ENCODE assay signal across 9 cellular contexts in the genomic region with DNA sequence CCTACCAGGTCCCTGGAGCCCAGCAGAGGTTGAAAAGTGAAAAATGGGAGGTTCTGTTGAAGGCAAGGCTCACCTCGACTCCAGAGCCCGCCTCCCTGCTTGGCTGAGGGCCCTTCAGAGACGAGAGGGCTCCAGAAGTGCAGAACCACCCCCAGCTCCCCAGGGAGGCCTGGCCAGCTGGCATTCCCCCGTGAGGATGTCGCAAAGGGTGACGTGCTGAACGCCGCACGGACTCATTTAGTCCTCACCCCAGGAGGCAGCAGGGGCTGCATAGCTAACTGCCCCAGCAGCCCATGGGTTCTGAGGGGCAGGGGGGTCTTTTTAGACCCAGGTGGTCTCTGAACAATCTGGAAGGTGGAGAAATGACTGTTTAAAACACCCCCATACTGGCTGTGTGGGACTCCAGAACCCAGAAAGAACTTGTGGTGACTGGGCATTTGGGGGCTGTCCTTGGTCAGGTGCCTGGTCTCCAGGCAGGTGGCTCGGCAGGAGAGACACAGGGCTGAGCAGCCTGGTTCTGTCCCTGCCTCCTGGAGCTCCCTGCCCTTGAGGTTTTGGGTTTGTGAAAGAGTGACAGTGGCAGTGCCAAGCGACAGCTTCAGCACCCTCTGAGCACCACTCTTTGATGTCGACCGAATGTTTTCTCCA. TPM values are rescaled to one million over a fixed set of nuclear protein-coding genes. Genes with fewer than 3 reads are reported as not detected.
DNase-seq lines count a peak whose midpoint lies in the region; ATAC-seq, FAIRE-seq and TF ChIP-seq lines count a peak whose summit lies in the region.
"Had no signal": no experiment of that assay in that cellular context is flagged by ENCODE, and none has a peak within 500 bp of the region (broad histone marks: within the 10 kb centered on the region; RNA-seq: fewer than 3 reads in every experiment).

No MANE protein-coding gene starts in this region.

- H3K27ac Mint-ChIP-seq in naive thymus-derived CD8-positive, alpha-beta T cell, result peak overlapping the region in 5 of 10 donors; percentile 6 to 74 (median 66)

- no peak for TF ChIP-seq RAD21 in HepG2 (CRISPR knock-in tag; IDR thresholded peaks at IDR 0.05)

- no peak overlapping the region for H2AFZ ChIP-seq in HepG2 (ENCODE audit: low read length)
- no peak overlapping the region for H2AFZ ChIP-seq in mammary epithelial cell (ENCODE audit: low read depth, low read length)

- TF ChIP-seq EP300 in HepG2 (IDR thresholded peaks at IDR 0.05; ENCODE audit: low read depth in 2 of 2, low read length in 2 of 2) (no peak), HepG2 (CRISPR knock-in tag; IDR thresholded peaks at IDR 0.05; ENCODE audit: borderline replicate concordance) (no peak)

- no peak for TF ChIP-seq POLR2A in HepG2 (IDR thresholded peaks at IDR 0.05; ENCODE audit: insufficient read depth in 1 of 2, low read depth in 2 of 2, low read length in 2 of 2)
- TF ChIP-seq POLR2A in right lobe of liver (IDR thresholded peaks at IDR 0.05), result no peak

- H3K27ac ChIP-seq in HepG2 (ENCODE audit: extremely low read length, insufficient read depth, low read length) (no peak overlapping the region), right lobe of liver (no peak overlapping the region), mammary epithelial cell (ENCODE audit: insufficient read depth, low read depth, low read length) (peak overlapping the region; percentile 27)

- FAIRE-seq in HepG2 (lab: Jason Lieb, UNC), result no peak

- BruUV-seq in HepG2 (replicated peaks; lab: Mats Ljungman, UMichigan) (no TSS peak), mammary epithelial cell (replicated peaks; lab: Mats Ljungman, UMichigan) (no TSS peak)

- TF ChIP-seq CTCF in HepG2 (CRISPR knock-in tag; IDR thresholded peaks at IDR 0.05) (no peak), right lobe of liver (IDR thresholded peaks at IDR 0.05) (no peak), mammary epithelial cell (conservative IDR thresholded peaks at IDR 0.05 in 1 of 2, IDR thresholded peaks at IDR 0.05 in 1 of 2; ENCODE audit: extremely low read depth in 1 of 2, insufficient read depth in 1 of 2, low read depth in 1 of 2, low read length in 2 of 2) (no peak)

- H3K79me2 ChIP-seq in HepG2 (ENCODE audit: insufficient read depth, low read length) (no peaks in the 10 kb centered on the region), mammary epithelial cell (ENCODE audit: insufficient read depth, low read length) (peaks cover 15% of the 10 kb centered on the region)

- 96% methylated on average over 8 of the region's 13 CpGs for WGBS in HepG2 (ENCODE audit: low lambda C conversion rate)
- 67% methylated on average over 7 of the region's 13 CpGs for WGBS in right lobe of liver (ENCODE audit: insufficient coverage, low coverage, low lambda C conversion rate, missing lambda C conversion rate)
- 22% methylated on average over 4 of the region's 13 CpGs for WGBS in mammary epithelial cell (ENCODE audit: low coverage, missing lambda C conversion rate)

- POLR2A ChIA-PET in HepG2 (lab: Yijun Ruan, JAX), result interaction anchor here (0.8 kb wide), 1 partner anchor 10 kb away, joined by 3 read pairs; no protein-coding TSS in a partner anchor
- POLR2A ChIA-PET in naive thymus-derived CD8-positive, alpha-beta T cell (lab: Charles Lee), result no interaction called here

- H3K9me3 Mint-ChIP-seq in naive thymus-derived CD8-positive, alpha-beta T cell, result no peaks in the 10 kb centered on the region

- H3K36me3 ChIP-seq in HepG2 (replicated peaks in 1 of 2; ENCODE audit: control insufficient read depth in 1 of 2, insufficient read depth in 2 of 2, low read length in 2 of 2) (peaks cover 21 to 42% of the 10 kb centered on the region in 2 experiments), right lobe of liver (peaks cover 0 to 37% (median 13%) of the 10 kb centered on the region in 4 donors), mammary epithelial cell (ENCODE audit: insufficient read depth, low read length) (peaks cover 27% of the 10 kb centered on the region)

- H4K20me1 ChIP-seq in HepG2 (ENCODE audit: insufficient read depth, low read length) (no peaks in the 10 kb centered on the region), mammary epithelial cell (ENCODE audit: insufficient read depth, low read length) (no peaks in the 10 kb centered on the region)

- H3K4me1 Mint-ChIP-seq in naive thymus-derived CD8-positive, alpha-beta T cell, result peaks cover 0 to 7% (median 4%) of the 10 kb centered on the region in 4 donors

- H3K4me2 ChIP-seq in HepG2 (ENCODE audit: low read depth, low read length) (no peak overlapping the region), mammary epithelial cell (ENCODE audit: insufficient read depth, low read depth, low read length) (peak overlapping the region; percentile 48)

- CTCF ChIA-PET in HepG2 (lab: Yijun Ruan, JAX; ENCODE audit: low intra/inter-chr PET ratio, low total read pairs), result no interaction called here
- CTCF ChIA-PET in mammary epithelial cell (lab: Charles Lee; ENCODE audit: low non-redundant PET), result interaction anchor here (0.6 to 1.1 kb wide), 2 partner anchors 41 to 60 kb away, joined by 5 to 6 read pairs; no protein-coding TSS in a partner anchor

- H3K27me3 Mint-ChIP-seq in naive thymus-derived CD8-positive, alpha-beta T cell, result no peaks in the 10 kb centered on the region

- intact Hi-C loops in HepG2 (cut with micrococcal nuclease; ENCODE audit: unreplicated experiment) (no loop called here), right lobe of liver (cut with DNase I) (no loop called here), mammary epithelial cell (cut with micrococcal nuclease) (no loop called here)

- no peak for DNase-seq in HepG2 (ENCODE audit: low spot score)
- DNase-seq in right lobe of liver, result no peak
- peak; percentile 29 for DNase-seq in mammary epithelial cell
- DNase-seq in naive thymus-derived CD8-positive, alpha-beta T cell, result no peak
- no peak for DNase-seq in NCI-H146 treated with DMSO at 0.1 percent for 48 hours (lab: John Stamatoyannopoulos, UW; ENCODE audit: unreplicated experiment)
- DNase-seq in COLO829 (ENCODE audit: low spot score), result no peak
- DNase-seq: nucleus accumbens had no signal

- H3K9me3 ChIP-seq in HepG2 (ENCODE audit: low read length) (no peaks in the 10 kb centered on the region), right lobe of liver (no peaks in the 10 kb centered on the region), mammary epithelial cell (replicated peaks; ENCODE audit: insufficient read depth, low read length) (no peaks in the 10 kb centered on the region)

- H3K4me3 ChIP-seq in HepG2 (replicated peaks in 1 of 3; ENCODE audit: insufficient read depth in 1 of 3, low read depth in 2 of 3, low read length in 3 of 3) (no peak overlapping the region), right lobe of liver (no peak overlapping the region), mammary epithelial cell (replicated peaks in 1 of 3; ENCODE audit: insufficient read depth in 1 of 3, low read depth in 2 of 3, low read length in 3 of 3) (no peak overlapping the region)

- no peak overlapping the region for H3K4me3 Mint-ChIP-seq in naive thymus-derived CD8-positive, alpha-beta T cell

- H3K9ac ChIP-seq in HepG2 (ENCODE audit: insufficient read depth, low read depth, low read length), result no peak overlapping the region
- no peak overlapping the region for H3K9ac ChIP-seq in mammary epithelial cell (ENCODE audit: insufficient read depth, low read length)

- peaks cover 0 to 38% (median 6%) of the 10 kb centered on the region in 3 donors for H3K36me3 Mint-ChIP-seq in naive thymus-derived CD8-positive, alpha-beta T cell

- dilution Hi-C loops in mammary epithelial cell (cut with HindIII; ENCODE audit: low sequenced_read_pairs), result no loop called here

- ATAC-seq in HepG2, result no peak; the same call in 1 of the 3 replicates
- no peak for ATAC-seq in right lobe of liver
- peak; percentile 36 for ATAC-seq in HG03565 (IDR thresholded peaks at IDR 0.05; ENCODE audit: unreplicated experiment)
- no peak for ATAC-seq in naive thymus-derived CD8-positive, alpha-beta T cell
- ATAC-seq in GM19351 (IDR thresholded peaks at IDR 0.05; ENCODE audit: unreplicated experiment), result no peak

- in situ Hi-C loops in HepG2 (cut with HindIII; ENCODE audit: extremely low pct_ligation_motif_present, low pct_unique_long_range_greater_than_20kb), result no loop called here
- in situ Hi-C loops in mammary epithelial cell (cut with MboI; ENCODE audit: low sequenced_read_pairs in 2 of 2), result no loop called here

- peaks cover 15% of the 10 kb centered on the region for H3K4me1 ChIP-seq in HepG2 (ENCODE audit: insufficient read depth, low read length)
- no peaks in the 10 kb centered on the region for H3K4me1 ChIP-seq in right lobe of liver
- peaks cover 25% of the 10 kb centered on the region for H3K4me1 ChIP-seq in mammary epithelial cell (ENCODE audit: insufficient read depth, low read length)

- no peaks in the 10 kb centered on the region; a peak in 1 of 5 replicates for H3K27me3 ChIP-seq in HepG2 (ENCODE audit: control insufficient read depth in 1 of 2, insufficient read depth in 2 of 2, low read length in 2 of 2)
- H3K27me3 ChIP-seq in right lobe of liver, result no peaks in the 10 kb centered on the region
- H3K27me3 ChIP-seq in mammary epithelial cell (ENCODE audit: insufficient read depth, low read length), result no peaks in the 10 kb centered on the region

RNA-seq across cellular contexts. Expression of a gene that starts 32.0 kb away (rescaled TPM):
- total RNA-seq in HepG2 (2016; rRNA removed; fragmentation: Illumina TruSeq; extraction: Trizol) (69.1 and 73.7 TPM in 2 replicates), right lobe of liver (10 to 100 TPM; 14.6 to 22.8 (median 18.0) TPM), mammary epithelial cell (10 to 100 TPM; 35.8 to 63.7 TPM)
- total RNA-seq in HepG2 (2016; cell fraction: cytosol; rRNA removed; fragmentation: Illumina TruSeq; extraction: Trizol; ENCODE audit: low read depth), result 29.4 and 31.2 TPM in 2 replicates
- 69.6 and 77.9 TPM in 2 replicates for total RNA-seq in HepG2 (2016; cell fraction: insoluble cytoplasmic fraction; rRNA removed; fragmentation: Illumina TruSeq; extraction: Trizol)
- 30.2 and 37.8 TPM in 2 replicates for total RNA-seq in HepG2 (2016; cell fraction: membrane; rRNA removed; fragmentation: Illumina TruSeq; extraction: Trizol)
- 48.8 and 58.7 TPM in 2 replicates for total RNA-seq in HepG2 (2016; cell fraction: nucleus; rRNA removed; fragmentation: Illumina TruSeq; extraction: Trizol)
- polyA plus RNA-seq in HepG2 (2011; rRNA removed) (31.5 and 40.0 TPM in 2 replicates), mammary epithelial cell (43.1 TPM)
- 24.7 and 25.8 TPM in 2 replicates for polyA plus RNA-seq in HepG2 (2011; cell fraction: cytosol; rRNA removed)
- 54.7 and 59.1 TPM in 2 replicates for polyA plus RNA-seq in HepG2 (2011; cell fraction: nucleus; rRNA removed)
- 29.7 and 35.9 TPM in 2 replicates for polyA plus RNA-seq in HepG2 (2012)
- polyA plus RNA-seq in HepG2 (2016; cell fraction: cytosol; fragmentation: Illumina TruSeq; extraction: Trizol; ENCODE audit: low read depth), result 6.2 and 9.1 TPM in 2 replicates
- polyA plus RNA-seq in HepG2 (2016; cell fraction: insoluble cytoplasmic fraction; fragmentation: Illumina TruSeq; extraction: Trizol; ENCODE audit: low read depth), result 59.6 and 60.3 TPM in 2 replicates
- 15.7 TPM in 2 replicates for polyA plus RNA-seq in HepG2 (2016; cell fraction: membrane; fragmentation: Illumina TruSeq; extraction: Trizol; ENCODE audit: low read depth)
- polyA plus RNA-seq in HepG2 (2016; cell fraction: nucleus; fragmentation: Illumina TruSeq; extraction: Trizol; ENCODE audit: insufficient read depth, low read depth), result 155 and 162 TPM in 2 replicates
- 31.9 and 76.0 TPM in 2 replicates for polyA minus RNA-seq in HepG2 (2011; rRNA and poly(A)+ RNA removed; ENCODE audit: low replicate concordance)
- 20.1 and 21.5 TPM in 2 replicates for polyA minus RNA-seq in HepG2 (2011; cell fraction: cytosol; rRNA and poly(A)+ RNA removed)
- polyA minus RNA-seq in HepG2 (2011; cell fraction: nucleus; rRNA and poly(A)+ RNA removed), result 25.1 and 41.6 TPM in 2 replicates
- polyA minus RNA-seq in mammary epithelial cell, result 90.0 TPM
- 10 to 100 TPM; 78.5 to 84.0 TPM for total RNA-seq in naive thymus-derived CD8-positive, alpha-beta T cell
- polyA plus RNA-seq in naive thymus-derived CD8-positive, alpha-beta T cell, result 10 to 100 TPM; 25.7 to 32.3 (median 30.9) TPM
